In the genomic region with DNA sequence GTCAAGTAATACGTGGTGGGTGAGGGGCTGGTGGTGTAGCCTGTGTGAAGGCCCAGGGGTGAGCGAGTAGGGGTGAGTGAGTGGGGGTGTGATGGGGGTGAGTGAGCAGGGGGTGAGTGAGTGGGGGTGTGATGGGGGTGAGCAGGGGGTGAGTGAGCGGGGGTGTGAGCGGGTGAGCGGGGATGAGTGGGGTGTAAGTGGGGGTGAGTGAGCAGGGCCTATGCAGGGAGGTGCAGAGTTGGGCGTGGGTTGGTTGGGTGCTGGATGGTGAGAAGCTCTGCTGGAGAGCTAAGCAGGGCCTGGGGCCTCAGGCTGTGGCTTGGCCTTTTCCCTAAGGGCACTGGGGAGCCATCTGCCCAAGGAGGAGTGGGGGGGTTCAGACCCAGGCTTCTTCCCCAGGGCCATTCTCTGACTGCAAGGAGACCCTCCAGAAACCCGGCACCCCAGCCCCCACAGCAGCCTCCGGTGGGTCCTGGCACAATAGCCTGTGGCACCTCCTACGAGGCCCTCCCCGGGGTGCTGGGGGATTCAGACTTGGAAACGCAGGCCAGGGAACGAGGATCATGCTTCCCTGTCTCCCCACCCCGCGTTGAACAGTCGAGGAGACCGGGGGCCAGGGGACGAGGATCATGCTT, we compare ENCODE assay signal across 1 cellular context.
TF ChIP-seq lines count a peak whose summit lies in the region.

No MANE protein-coding gene starts in this region.

TF ChIP-seq in H1, 55 proteins besides CTCF, POLR2A, EP300 and RAD21:
- TF ChIP-seq KDM1A (IDR thresholded peaks at IDR 0.05; ENCODE audit: borderline replicate concordance, low read length) (no peak), ASH2L (IDR thresholded peaks at IDR 0.05; ENCODE audit: low read length) (no peak), GTF2F1 (IDR thresholded peaks at IDR 0.05; ENCODE audit: borderline replicate concordance, low read depth, low read length) (no peak), GABPA (IDR thresholded peaks at IDR 0.05; ENCODE audit: borderline replicate concordance, insufficient read depth, low read length) (no peak), RNF2 (IDR thresholded peaks at IDR 0.05; ENCODE audit: borderline replicate concordance, low read depth, low read length, missing control alignments, poor library complexity, severe bottlenecking) (no peak), SP2 (IDR thresholded peaks at IDR 0.05; ENCODE audit: low read length) (no peak), RFX5 (IDR thresholded peaks at IDR 0.05; ENCODE audit: borderline replicate concordance, low read depth, low read length) (no peak), CBX5 (IDR thresholded peaks at IDR 0.05; ENCODE audit: low read depth, low read length) (no peak), SAP30 (IDR thresholded peaks at IDR 0.05; ENCODE audit: insufficient read depth, insufficient replicate concordance, low read length) (no peak), PHF8 (conservative IDR thresholded peaks at IDR 0.05; ENCODE audit: low read depth, low read length) (no peak), RBBP5 (IDR thresholded peaks at IDR 0.05; ENCODE audit: borderline replicate concordance, low read depth, low read length) (no peak), KDM5A (IDR thresholded peaks at IDR 0.05; ENCODE audit: low read length) (no peak), BRCA1 (IDR thresholded peaks at IDR 0.05; ENCODE audit: low read depth, low read length) (no peak), SUZ12 (IDR thresholded peaks at IDR 0.05; ENCODE audit: low read length) (no peak), SRF (IDR thresholded peaks at IDR 0.05; ENCODE audit: low read depth, low read length) (no peak), SP1 (IDR thresholded peaks at IDR 0.05; ENCODE audit: low read depth, low read length) (no peak)
- TF ChIP-seq, protein P1, sequence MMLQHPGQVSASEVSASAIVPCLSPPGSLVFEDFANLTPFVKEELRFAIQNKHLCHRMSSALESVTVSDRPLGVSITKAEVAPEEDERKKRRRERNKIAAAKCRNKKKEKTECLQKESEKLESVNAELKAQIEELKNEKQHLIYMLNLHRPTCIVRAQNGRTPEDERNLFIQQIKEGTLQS (IDR thresholded peaks at IDR 0.05; ENCODE audit: insufficient read depth, low read depth, low read length): no peak
TF ChIP-seq in H1: peak in this region for 0.
